ENCODE assay signal across 8 cellular contexts in the genomic region with DNA sequence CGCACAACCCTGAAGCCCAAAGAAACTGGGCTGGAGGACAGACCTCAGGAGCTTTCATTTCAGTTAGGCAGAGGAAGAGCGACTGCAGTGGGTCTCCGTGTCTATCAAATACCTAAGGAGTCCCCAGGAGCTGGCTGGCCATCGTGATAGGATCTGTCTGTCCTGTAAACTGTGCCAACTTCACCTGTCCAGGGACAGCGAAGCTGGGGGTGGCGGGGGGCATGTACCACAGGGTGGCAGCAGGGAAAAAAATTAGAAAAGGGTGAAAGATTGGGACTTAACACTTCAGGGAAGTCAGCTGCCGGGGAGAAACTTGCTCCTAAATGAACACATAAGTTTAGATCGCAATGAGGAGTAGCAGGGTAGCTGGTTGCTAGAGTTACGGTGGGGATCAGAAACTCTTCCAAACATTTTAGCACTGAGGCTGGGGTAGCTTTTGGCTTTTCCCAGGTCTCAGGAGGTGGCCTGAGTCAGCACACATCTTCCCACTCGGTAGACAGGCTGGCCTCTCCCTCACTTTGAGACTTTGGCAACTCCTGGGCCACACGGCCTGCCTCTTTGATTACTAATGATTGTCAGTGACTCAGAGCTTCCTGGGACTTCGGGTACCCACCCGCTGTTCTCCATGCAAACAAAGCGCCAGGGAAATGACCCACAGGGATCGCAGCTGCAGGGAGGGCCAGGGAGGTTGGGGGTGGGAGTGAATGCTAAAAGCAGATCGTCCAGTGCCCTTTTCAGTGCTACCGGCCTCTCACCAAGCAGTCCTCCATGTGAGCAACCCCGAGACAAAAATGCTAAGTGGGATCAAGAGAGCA. TPM values are rescaled to one million over a fixed set of nuclear protein-coding genes. Genes with fewer than 3 reads are reported as not detected.
DNase-seq lines count a peak whose midpoint lies in the region; FAIRE-seq and TF ChIP-seq lines count a peak whose summit lies in the region.

No MANE protein-coding gene starts in this region.

- H3K27ac ChIP-seq in RWPE1: peak overlapping the region; percentile 99
- peak overlapping the region; percentile 93 to 98 for H3K27ac ChIP-seq in kidney (ENCODE audit: low read depth in 2 of 2, low read length in 2 of 2)
- H3K27ac ChIP-seq in spleen: peak overlapping the region; percentile 88 to 95 (median 93)

- POLR2A ChIA-PET in RWPE1 (lab: Yijun Ruan, JAX; ENCODE audit: low non-redundant PET): interaction anchor here (1.0 to 2.3 kb wide), 2 partner anchors 10 to 26 kb away, joined by 3 to 6 read pairs; partner anchors contain the start of gene SEC14L2

- H3K9me3 ChIP-seq in kidney (ENCODE audit: control insufficient read depth in 1 of 2, low read length in 2 of 2) (no peaks in the 10 kb centered on the region), spleen (no peaks in the 10 kb centered on the region)

- 45 to 51% (median 47%) methylated on average over 16 to 18 of the region's 18 CpGs for WGBS in spleen, 5 donors

- TF ChIP-seq POLR2A in spleen (IDR thresholded peaks at IDR 0.05): no peak

- intact Hi-C loops in kidney (cut with DNase I) (no loop called here), spleen (cut with DNase I; ENCODE audit: low total_unique reads) (no loop called here)

- H3K9ac ChIP-seq in kidney (ENCODE audit: low read length in 2 of 2): peak overlapping the region; percentile 18 to 89

- CTCF ChIA-PET in RWPE1 (lab: Yijun Ruan, JAX): no interaction called here

- peak; percentile 25 for FAIRE-seq in A204.1 (lab: Jason Lieb, UNC)
- no peak for FAIRE-seq in bronchial epithelial cell (lab: Jason Lieb, UNC)
- FAIRE-seq in kidney (lab: Jason Lieb, UNC): no peak

- H3K4me1 ChIP-seq in kidney (ENCODE audit: control insufficient read depth in 1 of 2, insufficient read depth in 1 of 2, low read depth in 1 of 2, low read length in 2 of 2): peaks cover 11 to 26% of the 10 kb centered on the region in 2 donors
- peaks cover 29 to 68% (median 45%) of the 10 kb centered on the region in 6 donors for H3K4me1 ChIP-seq in spleen

- H3K27me3 ChIP-seq in bronchial epithelial cell (ENCODE audit: control insufficient read depth, insufficient read depth, low read length) (no peaks in the 10 kb centered on the region), spleen (replicated peaks in 1 of 7) (no peaks in the 10 kb centered on the region)

- peak; percentile 69 for DNase-seq in GOT3 (lab: John Stamatoyannopoulos, UW)
- peak; percentile 79 for DNase-seq in RWPE1 (ENCODE audit: low spot score)
- DNase-seq in bronchial epithelial cell (ENCODE audit: low read depth): peak; percentile 96
- DNase-seq in kidney: peak; percentile 85
- no peak for DNase-seq in spleen
- no peak for DNase-seq in GM19238 (ENCODE audit: insufficient read length, low spot score)
- no peak for DNase-seq in HuH-7.5 (ENCODE audit: low spot score)

- H3K36me3 ChIP-seq in bronchial epithelial cell (ENCODE audit: control insufficient read depth, insufficient read depth, low read length) (peaks cover 12% of the 10 kb centered on the region), kidney (ENCODE audit: control insufficient read depth in 1 of 2, insufficient read depth in 2 of 2, low read length in 2 of 2) (peaks cover 0 to 8% of the 10 kb centered on the region in 2 donors), spleen (peaks cover 0 to 37% (median 8%) of the 10 kb centered on the region in 6 donors)

- TF ChIP-seq CTCF in RWPE1 (conservative IDR thresholded peaks at IDR 0.05; ENCODE audit: low read depth) (no peak), bronchial epithelial cell (IDR thresholded peaks at IDR 0.05; ENCODE audit: insufficient read depth, low read length, severe bottlenecking) (no peak), kidney (IDR thresholded peaks at IDR 0.05; ENCODE audit: borderline replicate concordance, extremely low read depth, insufficient read depth) (no peak), spleen (IDR thresholded peaks at IDR 0.05 in 8 of 11, conservative IDR thresholded peaks at IDR 0.05 in 3 of 11) (no peak)

- peak overlapping the region; percentile 41 for H3K4me3 ChIP-seq in bronchial epithelial cell (ENCODE audit: low read depth, low read length)
- H3K4me3 ChIP-seq in kidney (ENCODE audit: low read length in 2 of 2): peak overlapping the region; percentile 65 to 92
- H3K4me3 ChIP-seq in spleen: peak overlapping the region; percentile 61 to 96 (median 72)

RNA-seq across cellular contexts. Expression of gene MTFP1, which starts 2.9 kb away (rescaled TPM):
- total RNA-seq in bronchial epithelial cell (16.0 and 53.2 TPM in 2 replicates), kidney (8.1 TPM), spleen (10 to 100 TPM in 6 of 7 donors, 1 to 10 TPM in 1; 9.9 to 36.8 (median 15.4) TPM)
- polyA plus RNA-seq in kidney (ENCODE audit: insufficient read depth, low read depth, low replicate concordance) (82.6 TPM), spleen (10 to 100 TPM; 16.9 to 30.4 (median 26.4) TPM)

RNA-seq across cellular contexts. Expression of gene SEC14L2, which starts 25.9 kb away (rescaled TPM):
- total RNA-seq in bronchial epithelial cell (32.6 and 34.5 TPM in 2 replicates), kidney (13.5 TPM), spleen (1 to 10 TPM in 6 of 7 donors, under 1 TPM in 1; 0.52 to 6.1 (median 2.4) TPM)
- polyA plus RNA-seq in kidney (ENCODE audit: insufficient read depth, low read depth, low replicate concordance) (17.3 TPM), spleen (1 to 10 TPM in 1 of 3 donors, under 1 TPM in 2; 0.54 to 1.5 (median 0.96) TPM)

RNA-seq across cellular contexts. Expression of gene RNF215, which starts 35.5 kb away (rescaled TPM):
- total RNA-seq in bronchial epithelial cell (14.1 and 15.5 TPM in 2 replicates), kidney (19.7 TPM), spleen (10 to 100 TPM; 10.2 to 19.5 (median 15.9) TPM)
- polyA plus RNA-seq in kidney (ENCODE audit: insufficient read depth, low read depth, low replicate concordance) (15.9 TPM), spleen (10 to 100 TPM in 1 of 3 donors, 1 to 10 TPM in 2; 6.5 to 11.0 (median 8.3) TPM)

RNA-seq across cellular contexts. Expression of gene SEC14L3, which starts 49.1 kb away (rescaled TPM):
- total RNA-seq in bronchial epithelial cell: not detected in 2 replicates
- not detected for total RNA-seq in kidney
- polyA plus RNA-seq in kidney (ENCODE audit: insufficient read depth, low read depth, low replicate concordance): not detected
- not detected for total RNA-seq in spleen
- polyA plus RNA-seq in spleen: not detected

Comparison
In these comparisons a context has a peak if more than half of its experiments do, and no peak if none do; other contexts are left out.
1. DNase-seq: peak in GOT3 (single experiment), RWPE1 (single experiment), bronchial epithelial cell (single experiment) and kidney (single experiment); none in spleen (single experiment), GM19238 (single experiment) and HuH-7.5 (single experiment).
2. Peak in every context shown above with its lines, with median percentiles within 50 percentile points of each other: H3K27ac ChIP-seq and H3K4me3 ChIP-seq.